Comparison of ENCODE assay signal across 1 cellular context in the genomic region with DNA sequence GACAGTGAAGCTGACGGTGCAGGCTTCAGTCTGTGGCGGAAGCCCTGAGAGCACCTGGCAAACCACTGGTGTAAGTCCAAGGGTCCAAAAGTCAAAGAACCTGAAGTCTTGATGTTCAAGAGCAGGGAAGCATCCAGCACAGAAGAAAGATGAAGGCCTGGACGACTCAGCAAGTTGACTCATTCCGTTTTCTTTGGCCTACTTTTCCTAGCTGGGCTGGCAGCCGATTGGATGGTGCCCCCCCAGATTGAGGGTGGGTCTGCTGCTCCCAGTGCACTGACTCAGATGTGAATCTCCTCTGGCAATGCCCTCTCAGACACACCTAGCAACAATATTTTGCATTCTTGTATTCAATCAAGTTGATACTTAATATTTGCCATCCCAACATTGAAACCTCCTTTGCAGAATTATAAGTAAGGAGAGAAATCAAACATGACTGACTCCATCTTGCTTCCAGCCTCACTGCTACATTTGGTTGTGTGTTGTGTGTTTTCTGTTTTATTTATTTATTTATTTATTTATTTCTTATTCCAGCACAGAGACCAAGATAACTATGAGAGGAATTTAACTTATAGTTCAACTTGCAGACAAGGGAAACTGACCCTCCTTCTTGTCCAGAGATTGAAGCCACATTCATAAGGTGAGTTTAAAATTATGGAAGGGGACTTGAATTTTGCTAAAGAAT.
TF ChIP-seq lines count a peak whose summit lies in the region.

No MANE protein-coding gene starts in this region.

TF ChIP-seq in SK-N-SH, 30 proteins besides CTCF, POLR2A, EP300 and RAD21 (continued from another document):
- TF ChIP-seq, protein P1, sequence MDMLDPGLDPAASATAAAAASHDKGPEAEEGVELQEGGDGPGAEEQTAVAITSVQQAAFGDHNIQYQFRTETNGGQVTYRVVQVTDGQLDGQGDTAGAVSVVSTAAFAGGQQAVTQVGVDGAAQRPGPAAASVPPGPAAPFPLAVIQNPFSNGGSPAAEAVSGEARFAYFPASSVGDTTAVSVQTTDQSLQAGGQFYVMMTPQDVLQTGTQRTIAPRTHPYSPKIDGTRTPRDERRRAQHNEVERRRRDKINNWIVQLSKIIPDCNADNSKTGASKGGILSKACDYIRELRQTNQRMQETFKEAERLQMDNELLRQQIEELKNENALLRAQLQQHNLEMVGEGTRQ (IDR thresholded peaks at IDR 0.05; ENCODE audit: borderline replicate concordance, low read depth, low read length): no peak
- TF ChIP-seq GATA2 (CRISPR knock-in tag; IDR thresholded peaks at IDR 0.05): no peak
- peak; percentile 35; the same call in 1 of the 2 replicates for TF ChIP-seq TCF12 (IDR thresholded peaks at IDR 0.05)
- TF ChIP-seq TAF1 (IDR thresholded peaks at IDR 0.05; ENCODE audit: borderline replicate concordance, low read depth, low read length): no peak
- TF ChIP-seq, protein P2, sequence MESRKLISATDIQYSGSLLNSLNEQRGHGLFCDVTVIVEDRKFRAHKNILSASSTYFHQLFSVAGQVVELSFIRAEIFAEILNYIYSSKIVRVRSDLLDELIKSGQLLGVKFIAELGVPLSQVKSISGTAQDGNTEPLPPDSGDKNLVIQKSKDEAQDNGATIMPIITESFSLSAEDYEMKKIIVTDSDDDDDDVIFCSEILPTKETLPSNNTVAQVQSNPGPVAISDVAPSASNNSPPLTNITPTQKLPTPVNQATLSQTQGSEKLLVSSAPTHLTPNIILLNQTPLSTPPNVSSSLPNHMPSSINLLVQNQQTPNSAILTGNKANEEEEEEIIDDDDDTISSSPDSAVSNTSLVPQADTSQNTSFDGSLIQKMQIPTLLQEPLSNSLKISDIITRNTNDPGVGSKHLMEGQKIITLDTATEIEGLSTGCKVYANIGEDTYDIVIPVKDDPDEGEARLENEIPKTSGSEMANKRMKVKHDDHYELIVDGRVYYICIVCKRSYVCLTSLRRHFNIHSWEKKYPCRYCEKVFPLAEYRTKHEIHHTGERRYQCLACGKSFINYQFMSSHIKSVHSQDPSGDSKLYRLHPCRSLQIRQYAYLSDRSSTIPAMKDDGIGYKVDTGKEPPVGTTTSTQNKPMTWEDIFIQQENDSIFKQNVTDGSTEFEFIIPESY (IDR thresholded peaks at IDR 0.05; ENCODE audit: borderline replicate concordance, low read depth): no peak
- no peak for TF ChIP-seq YY1 (IDR thresholded peaks at IDR 0.05; ENCODE audit: low read depth)
- TF ChIP-seq CHD2 (IDR thresholded peaks at IDR 0.05; ENCODE audit: low read length, partially characterized antibody): no peak
- TF ChIP-seq, protein P3, sequence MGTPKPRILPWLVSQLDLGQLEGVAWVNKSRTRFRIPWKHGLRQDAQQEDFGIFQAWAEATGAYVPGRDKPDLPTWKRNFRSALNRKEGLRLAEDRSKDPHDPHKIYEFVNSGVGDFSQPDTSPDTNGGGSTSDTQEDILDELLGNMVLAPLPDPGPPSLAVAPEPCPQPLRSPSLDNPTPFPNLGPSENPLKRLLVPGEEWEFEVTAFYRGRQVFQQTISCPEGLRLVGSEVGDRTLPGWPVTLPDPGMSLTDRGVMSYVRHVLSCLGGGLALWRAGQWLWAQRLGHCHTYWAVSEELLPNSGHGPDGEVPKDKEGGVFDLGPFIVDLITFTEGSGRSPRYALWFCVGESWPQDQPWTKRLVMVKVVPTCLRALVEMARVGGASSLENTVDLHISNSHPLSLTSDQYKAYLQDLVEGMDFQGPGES (IDR thresholded peaks at IDR 0.05; ENCODE audit: low read depth, low read length): no peak
- no peak for TF ChIP-seq POLR2AphosphoS5 (IDR thresholded peaks at IDR 0.05; ENCODE audit: low read depth, low read length)
- no peak for TF ChIP-seq MEF2A (IDR thresholded peaks at IDR 0.05; ENCODE audit: borderline replicate concordance, low read depth)
- peak; percentile 56 for TF ChIP-seq NFIC (IDR thresholded peaks at IDR 0.05; ENCODE audit: borderline replicate concordance)
- TF ChIP-seq FOXM1 (IDR thresholded peaks at IDR 0.05; ENCODE audit: low read depth): no peak
- no peak for TF ChIP-seq EZH2phosphoT487 (IDR thresholded peaks at IDR 0.05; ENCODE audit: borderline replicate concordance, low read depth)
- peak; percentile 53 for TF ChIP-seq JUND (IDR thresholded peaks at IDR 0.05)
- TF ChIP-seq GABPA (IDR thresholded peaks at IDR 0.05; ENCODE audit: low read depth): no peak
- TF ChIP-seq, protein P4, sequence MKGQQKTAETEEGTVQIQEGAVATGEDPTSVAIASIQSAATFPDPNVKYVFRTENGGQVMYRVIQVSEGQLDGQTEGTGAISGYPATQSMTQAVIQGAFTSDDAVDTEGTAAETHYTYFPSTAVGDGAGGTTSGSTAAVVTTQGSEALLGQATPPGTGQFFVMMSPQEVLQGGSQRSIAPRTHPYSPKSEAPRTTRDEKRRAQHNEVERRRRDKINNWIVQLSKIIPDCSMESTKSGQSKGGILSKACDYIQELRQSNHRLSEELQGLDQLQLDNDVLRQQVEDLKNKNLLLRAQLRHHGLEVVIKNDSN (IDR thresholded peaks at IDR 0.05; ENCODE audit: borderline replicate concordance, low read depth): no peak
- no peak for TF ChIP-seq FOXJ3 (CRISPR knock-in tag; IDR thresholded peaks at IDR 0.05)
